ENCODE assay signal across 14 cellular contexts in genomic region chr1:184383772-184384323, GRCh38. TPM values are rescaled to one million over a fixed set of nuclear protein-coding genes. Genes with fewer than 3 reads are reported as not detected.
DNase-seq lines count a peak whose midpoint lies in the region; ATAC-seq and TF ChIP-seq lines count a peak whose summit lies in the region.
"Had no signal": no experiment of that assay in that cellular context is flagged by ENCODE, and none has a peak within 500 bp of the region (broad histone marks: within the 10 kb centered on the region; RNA-seq: fewer than 3 reads in every experiment).

No MANE protein-coding gene starts in this region.

- H3K4me1 ChIP-seq in GM23338 (ENCODE audit: insufficient read depth) (peaks cover 49% of the 10 kb centered on the region), HUES48 (ENCODE audit: control insufficient read depth, insufficient read depth, low read length) (peaks cover 41% of the 10 kb centered on the region), neural progenitor cell (peaks cover 36% of the 10 kb centered on the region)

- ATAC-seq in GM23338 = peak; percentile 5
- no peak for ATAC-seq in HG02852 (IDR thresholded peaks at IDR 0.05; ENCODE audit: unreplicated experiment)
- no peak for ATAC-seq in HG02840 (IDR thresholded peaks at IDR 0.05; ENCODE audit: low FRiP score, unreplicated experiment)
- ATAC-seq: A549 had no signal

- H3K9me3 Mint-ChIP-seq in GM23338 (no peaks in the 10 kb centered on the region; the same call in 1 of the 3 replicates), glutamatergic neuron (ENCODE audit: unreplicated experiment) (peaks cover 14% of the 10 kb centered on the region), neural progenitor cell (peaks cover 3% of the 10 kb centered on the region)
- H3K9me3 Mint-ChIP-seq: CD4-positive, alpha-beta T cell had no signal

- H3K4me2 ChIP-seq in GM23338 (peak overlapping the region; percentile 94), neural progenitor cell (peak overlapping the region; percentile 91)
- H3K4me2 ChIP-seq: A549, KMS-11 had no signal

- H4K20me1 ChIP-seq in GM23338 (replicated peaks; ENCODE audit: insufficient read depth) (peaks cover 9% of the 10 kb centered on the region), neural progenitor cell (ENCODE audit: low read depth) (peaks cover 12% of the 10 kb centered on the region)

- peaks cover 9% of the 10 kb centered on the region; the same call in 1 of the 2 replicates for H3K27me3 ChIP-seq in GM23338 (ENCODE audit: insufficient read depth)
- H3K27me3 ChIP-seq in HUES48 (ENCODE audit: control insufficient read depth, insufficient read depth, low read length) = peaks cover 5% of the 10 kb centered on the region
- no peaks in the 10 kb centered on the region for H3K27me3 ChIP-seq in neural progenitor cell

- H3K36me3 Mint-ChIP-seq in GM23338 (ENCODE audit: low read depth) (no peaks in the 10 kb centered on the region; the same call in 2 of the 3 replicates), glutamatergic neuron (ENCODE audit: unreplicated experiment) (no peaks in the 10 kb centered on the region), neural progenitor cell (peaks cover 2% of the 10 kb centered on the region)

- H3K27ac Mint-ChIP-seq in GM23338 (no peak overlapping the region; the same call in 1 of the 2 replicates), glutamatergic neuron (ENCODE audit: unreplicated experiment) (no peak overlapping the region), neural progenitor cell (no peak overlapping the region)
- H3K27ac Mint-ChIP-seq: CD4-positive, alpha-beta T cell had no signal

- peaks cover 12% of the 10 kb centered on the region for H3K27me3 Mint-ChIP-seq in GM23338 (ENCODE audit: insufficient read depth, low read depth, poor library complexity)
- H3K27me3 Mint-ChIP-seq in glutamatergic neuron (ENCODE audit: unreplicated experiment) = peaks cover 6% of the 10 kb centered on the region
- no peaks in the 10 kb centered on the region for H3K27me3 Mint-ChIP-seq in neural progenitor cell (ENCODE audit: insufficient read depth, low read depth)

- H2AFZ ChIP-seq in GM23338 (peak overlapping the region; percentile 4; the same call in 1 of the 2 replicates), neural progenitor cell (replicated peaks) (no peak overlapping the region)

- no peaks in the 10 kb centered on the region for H3K36me3 ChIP-seq in GM23338 (ENCODE audit: insufficient read depth)
- no peaks in the 10 kb centered on the region for H3K36me3 ChIP-seq in HUES48 (ENCODE audit: control insufficient read depth, insufficient read depth, low read length)
- H3K36me3 ChIP-seq in neural progenitor cell = no peaks in the 10 kb centered on the region

- H3K9ac ChIP-seq in HUES48 (ENCODE audit: low read depth, low read length) = no peak overlapping the region
- no peak overlapping the region for H3K9ac ChIP-seq in neural progenitor cell
- H3K9ac ChIP-seq: KMS-11 had no signal

- H3F3A ChIP-seq in GM23338 (replicated peaks; ENCODE audit: low read depth) (no peaks in the 10 kb centered on the region), neural progenitor cell (ENCODE audit: low read depth) (peaks cover 32% of the 10 kb centered on the region)

- no peaks in the 10 kb centered on the region for H3K9me3 ChIP-seq in HUES48 (ENCODE audit: control insufficient read depth, insufficient read depth, low read length)
- H3K9me3 ChIP-seq in neural progenitor cell (ENCODE audit: low read depth) = no peaks in the 10 kb centered on the region
- H3K9me3 ChIP-seq: A549, Caco-2 had no signal

- H3K27ac ChIP-seq in GM23338 (ENCODE audit: low read depth) = peak overlapping the region; percentile 56
- peak overlapping the region; percentile 16 for H3K27ac ChIP-seq in HUES48 (ENCODE audit: low read depth, low read length)
- no peak overlapping the region for H3K27ac ChIP-seq in neural progenitor cell
- H3K27ac ChIP-seq: 22Rv1, A549, C4-2B, KMS-11 had no signal

- TF ChIP-seq CTCF in GM23338 (conservative IDR thresholded peaks at IDR 0.05; ENCODE audit: low read depth in 2 of 2) (no peak), glutamatergic neuron (IDR thresholded peaks at IDR 0.05; ENCODE audit: partially characterized antibody, unreplicated experiment) (no peak), neural progenitor cell (IDR thresholded peaks at IDR 0.05) (no peak)

- H3K79me2 ChIP-seq in GM23338 (replicated peaks; ENCODE audit: insufficient read depth) (peaks cover 14% of the 10 kb centered on the region), neural progenitor cell (ENCODE audit: low read depth) (peaks cover 27% of the 10 kb centered on the region)

- H3K4me3 Mint-ChIP-seq in GM23338 = peak overlapping the region; percentile 56
- H3K4me3 Mint-ChIP-seq in glutamatergic neuron (ENCODE audit: unreplicated experiment) = peak overlapping the region; percentile 54
- no peak overlapping the region for H3K4me3 Mint-ChIP-seq in neural progenitor cell

- H3K4me3 ChIP-seq in GM23338 = peak overlapping the region; percentile 18
- no peak overlapping the region; the same call in none of the 2 replicates for H3K4me3 ChIP-seq in HUES48 (ENCODE audit: low read depth, low read length)
- H3K4me3 ChIP-seq in neural progenitor cell = no peak overlapping the region
- H3K4me3 ChIP-seq: A549 had no signal

- DNase-seq in GM23338 (ENCODE audit: low spot score) = peak; percentile 59
- DNase-seq in glutamatergic neuron = no peak
- DNase-seq in neural progenitor cell (ENCODE audit: low spot score) = no peak
- DNase-seq in activated CD4-positive, alpha-beta T cell treated with anti-CD3 and anti-CD28 coated beads, Interleukin-2, amount 50 U/mL, for 4 hours = no peak
- DNase-seq: AML-193; Caco-2; CD4-positive, alpha-beta T cell had no signal

- H3K4me1 Mint-ChIP-seq in GM23338 = peaks cover 44% of the 10 kb centered on the region
- H3K4me1 Mint-ChIP-seq in glutamatergic neuron (ENCODE audit: low read depth, unreplicated experiment) = peaks cover 9% of the 10 kb centered on the region
- H3K4me1 Mint-ChIP-seq in neural progenitor cell = peaks cover 21% of the 10 kb centered on the region

- H3K9me2 ChIP-seq in GM23338 (ENCODE audit: insufficient read depth) = no peaks in the 10 kb centered on the region

TF ChIP-seq in GM23338, 12 proteins besides CTCF, POLR2A, EP300 and RAD21 (continues in another document):
- TF ChIP-seq ZNF331 (CRISPR knock-in tag; IDR thresholded peaks at IDR 0.05; ENCODE audit: low read depth) = no peak
- no peak for TF ChIP-seq ETS1 (IDR thresholded peaks at IDR 0.05)
- no peak for TF ChIP-seq EZH2phosphoT487 (IDR thresholded peaks at IDR 0.05; ENCODE audit: unreplicated experiment)

RNA-seq across cellular contexts. Expression of gene C1orf21, which starts 3.0 kb away (rescaled TPM):
- total RNA-seq in GM23338 (2014; rRNA removed; shearing (Covaris generic)) = 28.0 and 34.2 TPM in 2 replicates
- polyA plus RNA-seq in GM23338 (2016; fragmentation: Nextera tagmentation; extraction: Ambion mirVana) = 38.1 and 40.4 TPM in 2 replicates
- total RNA-seq in glutamatergic neuron (ENCODE audit: unreplicated experiment) (43.3 TPM), neural progenitor cell (ENCODE audit: low replicate concordance) (66.4 and 117 TPM in 2 replicates)
